ENCODE assay signal across 22 cellular contexts in the genomic region with DNA sequence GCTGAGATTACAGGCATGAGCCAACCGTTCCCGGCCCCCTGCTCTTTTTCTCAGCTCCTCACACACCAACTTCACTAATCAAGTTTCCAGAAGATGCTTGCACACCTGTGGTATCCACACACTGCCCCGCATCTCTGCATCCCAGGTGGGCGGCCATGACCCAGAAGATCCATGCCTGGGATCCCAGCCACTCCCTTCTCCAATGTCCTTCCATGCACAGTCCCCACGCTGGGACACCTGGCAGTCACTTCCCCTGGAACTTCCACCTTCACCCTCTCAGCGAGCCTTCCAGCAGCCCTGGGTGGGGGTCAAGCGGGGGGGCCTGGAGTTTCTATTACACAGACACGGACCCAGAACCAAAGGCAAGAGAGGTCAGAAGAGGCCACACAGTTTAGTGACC.
"Had no signal": no experiment of that assay in that cellular context is flagged by ENCODE, and none has a peak within 500 bp of the region (broad histone marks: within the 10 kb centered on the region; RNA-seq: fewer than 3 reads in every experiment).

No MANE protein-coding gene starts in this region.

- H3K36me3 ChIP-seq: SJCRH30 had no signal

- H3K4me3 ChIP-seq: K562, SJCRH30 had no signal

- H3K4me1 ChIP-seq: SJCRH30 had no signal

- H3K4me2 ChIP-seq: KMS-11 had no signal

- DNase-seq: Kasumi-1, MM.1S, NCI-H1092 treated with DMSO at 0.1 percent for 48 hours, NCI-H1436, NCI-H187, NCI-H2029, NCI-H2081 treated with DMSO at 0.1 percent for 48 hours, NCI-H2171, NCI-H226, NCI-H446, NCI-H510A, NCI-H524 treated with DMSO at 0.1 percent for 48 hours, NCI-H69, NCI-H774, PC-3, SHP77 treated with DMSO at 0.1 percent for 48 hours, SJCRH30 had no signal

- H3K9ac ChIP-seq: KMS-11 had no signal

- ATAC-seq: K562, Panc1, PC-3, SK-N-SH treated with all-trans-retinoic acid at 6 μM for 48 hours had no signal

- H3K9me3 ChIP-seq: SJCRH30 had no signal

- H3K27ac ChIP-seq: KMS-11, RWPE1, SJCRH30 had no signal

- FAIRE-seq: K562 had no signal
